16 cellular contexts compared by ENCODE assay signal in genomic region chr5:421287-421880, GRCh38.
"Had no signal": no experiment of that assay in that cellular context is flagged by ENCODE, and none has a peak within 500 bp of the region (broad histone marks: within the 10 kb centered on the region; RNA-seq: fewer than 3 reads in every experiment).

No MANE protein-coding gene starts in this region.

- H3K4me3 Mint-ChIP-seq: activated CD4-positive, alpha-beta memory T cell treated with anti-CD3 and anti-CD28 coated beads for 36 hours; activated CD4-positive, alpha-beta T cell treated with anti-CD3 and anti-CD28 coated beads for 36 hours; activated naive CD8-positive, alpha-beta T cell treated with anti-CD3 and anti-CD28 coated beads, Interleukin-2, amount 10 ng/mL, durations not matched to agents 7 days and 5 days had no signal

- ATAC-seq: activated CD4-positive, alpha-beta T cell treated with anti-CD3 and anti-CD28 coated beads for 36 hours; left colon had no signal

- H3K27ac ChIP-seq: brain microvascular endothelial cell, skin epidermis had no signal

- H3K9me3 Mint-ChIP-seq: activated CD4-positive, alpha-beta memory T cell treated with anti-CD3 and anti-CD28 coated beads for 36 hours; activated naive CD8-positive, alpha-beta T cell treated with anti-CD3 and anti-CD28 coated beads, Interleukin-2, amount 10 ng/mL, durations not matched to agents 7 days and 5 days had no signal

- H3K4me3 ChIP-seq: skin epidermis had no signal

- DNase-seq: activated CD4-positive, alpha-beta memory T cell treated with anti-CD3 and anti-CD28 coated beads for 36 hours; activated CD4-positive, alpha-beta T cell treated with anti-CD3 and anti-CD28 coated beads for 36 hours; activated gamma-delta T cell treated with Interleukin-2 at 50 U/mL for 16 hours; activated naive CD8-positive, alpha-beta T cell treated with anti-CD3 and anti-CD28 coated beads, Interleukin-2, amount 10 ng/mL, durations not matched to agents 7 days and 5 days; activated T-cell treated with anti-CD3 and anti-CD28 coated beads, Interleukin-2, amount 50 U/mL, for 48 hours; brain microvascular endothelial cell; dermis blood vessel endothelial cell; left colon; naive B cell; stimulated activated CD4-positive, alpha-beta T cell treated with anti-CD3 and anti-CD28 coated beads, Interleukin-15, amount 100 ng/mL, for 24 hours; stimulated activated CD4-positive, alpha-beta T cell treated with anti-CD3 and anti-CD28 coated beads, Interleukin-4, amount 100 ng/mL, for 1 hour; stimulated activated naive CD4-positive, alpha-beta T cell; T-helper 1 cell; T1000; trophoblast cell had no signal

- H3K4me1 Mint-ChIP-seq: activated CD4-positive, alpha-beta T cell treated with anti-CD3 and anti-CD28 coated beads for 36 hours had no signal

- H3K36me3 Mint-ChIP-seq: activated CD4-positive, alpha-beta memory T cell treated with anti-CD3 and anti-CD28 coated beads for 36 hours; naive B cell had no signal

- H3K36me3 ChIP-seq: brain microvascular endothelial cell had no signal

- H3K27me3 ChIP-seq: brain microvascular endothelial cell had no signal

- H3K27me3 Mint-ChIP-seq: activated naive CD8-positive, alpha-beta T cell treated with anti-CD3 and anti-CD28 coated beads, Interleukin-2, amount 10 ng/mL, durations not matched to agents 7 days and 5 days had no signal

- H3K27ac Mint-ChIP-seq: activated CD4-positive, alpha-beta memory T cell treated with anti-CD3 and anti-CD28 coated beads for 36 hours; activated CD4-positive, alpha-beta T cell treated with anti-CD3 and anti-CD28 coated beads for 36 hours; activated naive CD8-positive, alpha-beta T cell treated with anti-CD3 and anti-CD28 coated beads, Interleukin-2, amount 10 ng/mL, durations not matched to agents 7 days and 5 days had no signal
